ENCODE assay signal across 25 cellular contexts in the genomic region with DNA sequence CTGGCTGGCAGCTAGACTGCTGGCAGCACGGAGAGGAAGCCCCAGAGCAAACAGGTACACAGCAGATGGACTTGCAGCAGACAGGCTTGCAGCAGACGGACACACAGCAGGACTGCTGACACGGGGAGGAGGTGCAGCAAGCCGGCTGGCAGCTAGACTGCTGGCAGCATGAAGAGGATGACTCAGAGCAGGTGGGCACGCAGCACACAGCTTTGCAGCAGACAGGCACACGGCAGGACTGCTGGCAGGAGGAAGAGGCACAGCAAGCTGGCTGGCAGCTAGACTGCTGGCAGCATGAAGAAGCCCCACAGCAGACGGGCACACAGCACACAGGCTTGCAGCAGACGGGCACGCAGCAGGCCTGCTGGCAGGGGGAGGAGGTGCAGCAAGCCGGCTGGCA. TPM values are rescaled to one million over a fixed set of nuclear protein-coding genes. Genes with fewer than 3 reads are reported as not detected.
A peak's percentile ranks its signal among the peaks of the same experiment; 100 is the strongest.
DNase-seq lines count a peak whose midpoint lies in the region; ATAC-seq, FAIRE-seq and TF ChIP-seq lines count a peak whose summit lies in the region.
"Had no signal": no experiment of that assay in that cellular context is flagged by ENCODE, and none has a peak within 500 bp of the region (broad histone marks: within the 10 kb centered on the region; RNA-seq: fewer than 3 reads in every experiment).

No MANE protein-coding gene starts in this region.

- no peaks in the 10 kb centered on the region for H3K36me3 ChIP-seq in HepG2 (replicated peaks in 1 of 2; ENCODE audit: control insufficient read depth in 1 of 2, insufficient read depth in 2 of 2, low read length in 2 of 2)
- no peaks in the 10 kb centered on the region for H3K36me3 ChIP-seq in right lobe of liver
- H3K36me3 ChIP-seq: left lung had no signal

- no peak overlapping the region for H2AFZ ChIP-seq in HepG2 (ENCODE audit: low read length)

- no peak for FAIRE-seq in HepG2 (lab: Jason Lieb, UNC)
- FAIRE-seq: GM12878, HTR-8/SVneo had no signal

- no peaks in the 10 kb centered on the region; the same call in 1 of the 2 replicates for H3K4me1 ChIP-seq in HepG2 (ENCODE audit: insufficient read depth, low read length)
- H3K4me1 ChIP-seq in right lobe of liver, result no peaks in the 10 kb centered on the region
- H3K4me1 ChIP-seq: left lung had no signal

- H3K79me2 ChIP-seq in HepG2 (ENCODE audit: insufficient read depth, low read length), result no peaks in the 10 kb centered on the region

- no peaks in the 10 kb centered on the region for H3K9me3 ChIP-seq in HepG2 (ENCODE audit: low read length)
- H3K9me3 ChIP-seq in right lobe of liver, result no peaks in the 10 kb centered on the region
- H3K9me3 ChIP-seq: mucosa of descending colon had no signal

- H3K4me2 ChIP-seq in HepG2 (ENCODE audit: low read depth, low read length), result no peak overlapping the region

- TF ChIP-seq EP300 in HepG2 (IDR thresholded peaks at IDR 0.05; ENCODE audit: low read depth in 2 of 2, low read length in 2 of 2) (no peak), HepG2 (CRISPR knock-in tag; IDR thresholded peaks at IDR 0.05; ENCODE audit: borderline replicate concordance) (no peak)

- intact Hi-C loops in HepG2 (cut with micrococcal nuclease; ENCODE audit: unreplicated experiment) (no loop called here), right lobe of liver (cut with DNase I) (no loop called here)

- in situ Hi-C loops in HepG2 (cut with HindIII; ENCODE audit: extremely low pct_ligation_motif_present, low pct_unique_long_range_greater_than_20kb) (no loop called here), GM13977 (cut with MboI; ENCODE audit: low pct_unique_long_range_greater_than_20kb, low sequenced_read_pairs, unreplicated experiment) (no loop called here)

- POLR2A ChIA-PET in HepG2 (lab: Yijun Ruan, JAX), result no interaction called here

- DNase-seq in HepG2 (ENCODE audit: low spot score), result no peak
- no peak for DNase-seq in right lobe of liver
- DNase-seq in activated CD8-positive, alpha-beta memory T cell treated with anti-CD3 and anti-CD28 coated beads, Interleukin-2, amount 50 U/mL, for 48 hours, result peak; percentile 35
- peak; percentile 33 for DNase-seq in left lobe of liver (ENCODE audit: low spot score)
- no peak for DNase-seq in cerebellar nuclear complex (lab: John Stamatoyannopoulos, UW)
- DNase-seq in GM13977 (ENCODE audit: low spot score), result no peak
- DNase-seq: activated CD4-positive, alpha-beta T cell treated with anti-CD3 and anti-CD28 coated beads for 36 hours; activated naive CD4-positive, alpha-beta T cell treated with anti-CD3 and anti-CD28 coated beads, Interleukin-2, amount 10 ng/mL, durations not matched to agents 7 days and 5 days; CD8-positive, alpha-beta memory T cell; cortex of kidney; foreskin fibroblast; GDM1; NCI-H1417 treated with DMSO at 0.1 percent for 48 hours; NK-92 treated with Interleukin-12 subunit alpha and Interleukin-12 subunit beta, amount 100 ng/mL, for 24 hours; occipital lobe; stimulated activated naive CD8-positive, alpha-beta T cell treated with anti-CD3 and anti-CD28 coated beads, Interleukin-15, Interleukin-2, amounts not matched to agents 100 U/mL and 50 U/mL, for 24 hours; T1000; trophoblast cell had no signal

- H3K27ac ChIP-seq in HepG2 (ENCODE audit: extremely low read length, insufficient read depth, low read length), result no peak overlapping the region
- H3K27ac ChIP-seq in right lobe of liver, result no peak overlapping the region
- H3K27ac ChIP-seq: left lung had no signal

- 52% methylated on average over 4 of the region's 10 CpGs for WGBS in HepG2 (ENCODE audit: low lambda C conversion rate)
- WGBS in right lobe of liver (ENCODE audit: insufficient coverage, low coverage, low lambda C conversion rate, missing lambda C conversion rate), result 47% methylated on average over 2 of the region's 10 CpGs

- no peak overlapping the region for H3K4me3 ChIP-seq in HepG2 (replicated peaks in 1 of 3; ENCODE audit: insufficient read depth in 1 of 3, low read depth in 2 of 3, low read length in 3 of 3)
- no peak overlapping the region for H3K4me3 ChIP-seq in right lobe of liver
- H3K4me3 ChIP-seq: GM12878, left lung, mucosa of descending colon had no signal

- no TSS peak for BruUV-seq in HepG2 (replicated peaks; lab: Mats Ljungman, UMichigan)

- no peak for TF ChIP-seq RAD21 in HepG2 (CRISPR knock-in tag; IDR thresholded peaks at IDR 0.05)

- TF ChIP-seq POLR2A in HepG2 (IDR thresholded peaks at IDR 0.05; ENCODE audit: insufficient read depth in 1 of 2, low read depth in 2 of 2, low read length in 2 of 2) (no peak), right lobe of liver (IDR thresholded peaks at IDR 0.05) (no peak)

- H4K20me1 ChIP-seq in HepG2 (ENCODE audit: insufficient read depth, low read length), result no peaks in the 10 kb centered on the region

- CTCF ChIA-PET in HepG2 (lab: Yijun Ruan, JAX; ENCODE audit: low intra/inter-chr PET ratio, low total read pairs), result no interaction called here

- ATAC-seq in HepG2 (no peak), right lobe of liver (no peak), left lobe of liver (no peak), GM21423 (IDR thresholded peaks at IDR 0.05; ENCODE audit: unreplicated experiment) (no peak)
- ATAC-seq: activated CD4-positive, alpha-beta T cell treated with anti-CD3 and anti-CD28 coated beads for 36 hours; GM12878; left lung had no signal

- TF ChIP-seq CTCF in HepG2 (CRISPR knock-in tag; IDR thresholded peaks at IDR 0.05) (no peak), right lobe of liver (IDR thresholded peaks at IDR 0.05) (no peak), GM13977 (IDR thresholded peaks at IDR 0.05; ENCODE audit: extremely low read depth, insufficient read depth, missing control alignments) (no peak)

- H3K27me3 ChIP-seq in HepG2 (ENCODE audit: control insufficient read depth in 1 of 2, insufficient read depth in 2 of 2, low read length in 2 of 2) (peaks cover 0 to 3% of the 10 kb centered on the region in 2 experiments; a peak in 2 of 5 replicates), right lobe of liver (no peaks in the 10 kb centered on the region)

- no peak overlapping the region for H3K9ac ChIP-seq in HepG2 (ENCODE audit: insufficient read depth, low read depth, low read length)

RNA-seq across cellular contexts. Expression of a gene that starts 0.5 kb away (rescaled TPM):
- total RNA-seq in HepG2 (2016; rRNA removed; fragmentation: Illumina TruSeq; extraction: Trizol) (not detected in 2 replicates), right lobe of liver (not detected), left lobe of liver (not detected)
- not detected in 2 replicates for total RNA-seq in HepG2 (2016; cell fraction: cytosol; rRNA removed; fragmentation: Illumina TruSeq; extraction: Trizol; ENCODE audit: low read depth)
- total RNA-seq in HepG2 (2016; cell fraction: insoluble cytoplasmic fraction; rRNA removed; fragmentation: Illumina TruSeq; extraction: Trizol), result not detected in 2 replicates
- total RNA-seq in HepG2 (2016; cell fraction: membrane; rRNA removed; fragmentation: Illumina TruSeq; extraction: Trizol), result not detected in 2 replicates
- not detected in 2 replicates for total RNA-seq in HepG2 (2016; cell fraction: nucleus; rRNA removed; fragmentation: Illumina TruSeq; extraction: Trizol)
- not detected in 2 replicates for polyA plus RNA-seq in HepG2 (2011; rRNA removed)
- polyA plus RNA-seq in HepG2 (2011; cell fraction: cytosol; rRNA removed), result not detected in 2 replicates
- 0.14 TPM in 1 of 2 replicates, not detected in the other for polyA plus RNA-seq in HepG2 (2011; cell fraction: nucleus; rRNA removed)
- not detected in 2 replicates for polyA plus RNA-seq in HepG2 (2012)
- not detected in 2 replicates for polyA plus RNA-seq in HepG2 (2016; cell fraction: cytosol; fragmentation: Illumina TruSeq; extraction: Trizol; ENCODE audit: low read depth)
- polyA plus RNA-seq in HepG2 (2016; cell fraction: insoluble cytoplasmic fraction; fragmentation: Illumina TruSeq; extraction: Trizol; ENCODE audit: low read depth), result not detected in 2 replicates
- not detected in 2 replicates for polyA plus RNA-seq in HepG2 (2016; cell fraction: membrane; fragmentation: Illumina TruSeq; extraction: Trizol; ENCODE audit: low read depth)
- not detected in 2 replicates for polyA plus RNA-seq in HepG2 (2016; cell fraction: nucleus; fragmentation: Illumina TruSeq; extraction: Trizol; ENCODE audit: insufficient read depth, low read depth)
- not detected in 2 replicates for polyA minus RNA-seq in HepG2 (2011; rRNA and poly(A)+ RNA removed; ENCODE audit: low replicate concordance)
- polyA minus RNA-seq in HepG2 (2011; cell fraction: cytosol; rRNA and poly(A)+ RNA removed), result not detected in 2 replicates
- not detected in 2 replicates for polyA minus RNA-seq in HepG2 (2011; cell fraction: nucleus; rRNA and poly(A)+ RNA removed)
- total RNA-seq: activated CD4-positive, alpha-beta T cell treated with anti-CD3 and anti-CD28 coated beads for 36 hours; CD8-positive, alpha-beta memory T cell; GM12878; mucosa of descending colon; occipital lobe; right cardiac atrium; RPMI7951 had no signal
- polyA plus RNA-seq: CD8-positive, alpha-beta memory T cell; GM12878 had no signal

RNA-seq across cellular contexts. Expression of a gene that starts 7.8 kb away (rescaled TPM):
- total RNA-seq in HepG2 (2016; rRNA removed; fragmentation: Illumina TruSeq; extraction: Trizol) (not detected in 2 replicates), right lobe of liver (not detected), left lobe of liver (not detected)
- not detected in 2 replicates for total RNA-seq in HepG2 (2016; cell fraction: cytosol; rRNA removed; fragmentation: Illumina TruSeq; extraction: Trizol; ENCODE audit: low read depth)
- not detected in 2 replicates for total RNA-seq in HepG2 (2016; cell fraction: insoluble cytoplasmic fraction; rRNA removed; fragmentation: Illumina TruSeq; extraction: Trizol)
- total RNA-seq in HepG2 (2016; cell fraction: membrane; rRNA removed; fragmentation: Illumina TruSeq; extraction: Trizol), result not detected in 2 replicates
- not detected in 2 replicates for total RNA-seq in HepG2 (2016; cell fraction: nucleus; rRNA removed; fragmentation: Illumina TruSeq; extraction: Trizol)
- not detected in 2 replicates for polyA plus RNA-seq in HepG2 (2011; rRNA removed)
- not detected in 2 replicates for polyA plus RNA-seq in HepG2 (2011; cell fraction: cytosol; rRNA removed)
- not detected in 2 replicates for polyA plus RNA-seq in HepG2 (2011; cell fraction: nucleus; rRNA removed)
- not detected in 2 replicates for polyA plus RNA-seq in HepG2 (2012)
- polyA plus RNA-seq in HepG2 (2016; cell fraction: cytosol; fragmentation: Illumina TruSeq; extraction: Trizol; ENCODE audit: low read depth), result not detected in 2 replicates
- not detected in 2 replicates for polyA plus RNA-seq in HepG2 (2016; cell fraction: insoluble cytoplasmic fraction; fragmentation: Illumina TruSeq; extraction: Trizol; ENCODE audit: low read depth)
- polyA plus RNA-seq in HepG2 (2016; cell fraction: membrane; fragmentation: Illumina TruSeq; extraction: Trizol; ENCODE audit: low read depth), result not detected in 2 replicates
- not detected in 2 replicates for polyA plus RNA-seq in HepG2 (2016; cell fraction: nucleus; fragmentation: Illumina TruSeq; extraction: Trizol; ENCODE audit: insufficient read depth, low read depth)
- polyA minus RNA-seq in HepG2 (2011; rRNA and poly(A)+ RNA removed; ENCODE audit: low replicate concordance), result not detected in 2 replicates
- not detected in 2 replicates for polyA minus RNA-seq in HepG2 (2011; cell fraction: cytosol; rRNA and poly(A)+ RNA removed)
- polyA minus RNA-seq in HepG2 (2011; cell fraction: nucleus; rRNA and poly(A)+ RNA removed), result not detected in 2 replicates
- total RNA-seq: activated CD4-positive, alpha-beta T cell treated with anti-CD3 and anti-CD28 coated beads for 36 hours; CD8-positive, alpha-beta memory T cell; GM12878; left lung; mucosa of descending colon; occipital lobe; right cardiac atrium; RPMI7951 had no signal
- polyA plus RNA-seq: CD8-positive, alpha-beta memory T cell; GM12878; right cardiac atrium had no signal

RNA-seq across cellular contexts. Expression of a gene that starts 10.8 kb away (rescaled TPM):
- total RNA-seq in HepG2 (2016; rRNA removed; fragmentation: Illumina TruSeq; extraction: Trizol), result not detected in 2 replicates
- total RNA-seq in HepG2 (2016; cell fraction: cytosol; rRNA removed; fragmentation: Illumina TruSeq; extraction: Trizol; ENCODE audit: low read depth), result not detected in 2 replicates
- not detected in 2 replicates for total RNA-seq in HepG2 (2016; cell fraction: insoluble cytoplasmic fraction; rRNA removed; fragmentation: Illumina TruSeq; extraction: Trizol)
- total RNA-seq in HepG2 (2016; cell fraction: membrane; rRNA removed; fragmentation: Illumina TruSeq; extraction: Trizol), result not detected in 2 replicates
- total RNA-seq in HepG2 (2016; cell fraction: nucleus; rRNA removed; fragmentation: Illumina TruSeq; extraction: Trizol), result not detected in 2 replicates
- not detected in 2 replicates for polyA plus RNA-seq in HepG2 (2011; rRNA removed)
- polyA plus RNA-seq in HepG2 (2011; cell fraction: cytosol; rRNA removed), result not detected in 2 replicates
- polyA plus RNA-seq in HepG2 (2011; cell fraction: nucleus; rRNA removed), result not detected in 2 replicates
- polyA plus RNA-seq in HepG2 (2012), result not detected in 2 replicates
- polyA plus RNA-seq in HepG2 (2016; cell fraction: cytosol; fragmentation: Illumina TruSeq; extraction: Trizol; ENCODE audit: low read depth), result not detected in 2 replicates
- polyA plus RNA-seq in HepG2 (2016; cell fraction: insoluble cytoplasmic fraction; fragmentation: Illumina TruSeq; extraction: Trizol; ENCODE audit: low read depth), result not detected in 2 replicates
- polyA plus RNA-seq in HepG2 (2016; cell fraction: membrane; fragmentation: Illumina TruSeq; extraction: Trizol; ENCODE audit: low read depth), result not detected in 2 replicates
- not detected in 2 replicates for polyA plus RNA-seq in HepG2 (2016; cell fraction: nucleus; fragmentation: Illumina TruSeq; extraction: Trizol; ENCODE audit: insufficient read depth, low read depth)
- 0.16 TPM in 1 of 2 replicates, not detected in the other for polyA minus RNA-seq in HepG2 (2011; rRNA and poly(A)+ RNA removed; ENCODE audit: low replicate concordance)
- not detected in 2 replicates for polyA minus RNA-seq in HepG2 (2011; cell fraction: cytosol; rRNA and poly(A)+ RNA removed)
- polyA minus RNA-seq in HepG2 (2011; cell fraction: nucleus; rRNA and poly(A)+ RNA removed), result not detected in 2 replicates
- total RNA-seq in right lobe of liver, result not detected
- total RNA-seq in left lobe of liver, result not detected
- total RNA-seq: activated CD4-positive, alpha-beta T cell treated with anti-CD3 and anti-CD28 coated beads for 36 hours; CD8-positive, alpha-beta memory T cell; GM12878; left lung; mucosa of descending colon; occipital lobe; right cardiac atrium; RPMI7951 had no signal
- polyA plus RNA-seq: CD8-positive, alpha-beta memory T cell; GM12878; right cardiac atrium had no signal

RNA-seq across cellular contexts. Expression of a gene that starts 22.7 kb away (rescaled TPM):
- total RNA-seq in HepG2 (2016; rRNA removed; fragmentation: Illumina TruSeq; extraction: Trizol), result not detected in 2 replicates
- not detected in 2 replicates for total RNA-seq in HepG2 (2016; cell fraction: cytosol; rRNA removed; fragmentation: Illumina TruSeq; extraction: Trizol; ENCODE audit: low read depth)
- total RNA-seq in HepG2 (2016; cell fraction: insoluble cytoplasmic fraction; rRNA removed; fragmentation: Illumina TruSeq; extraction: Trizol), result not detected in 2 replicates
- total RNA-seq in HepG2 (2016; cell fraction: membrane; rRNA removed; fragmentation: Illumina TruSeq; extraction: Trizol), result not detected in 2 replicates
- total RNA-seq in HepG2 (2016; cell fraction: nucleus; rRNA removed; fragmentation: Illumina TruSeq; extraction: Trizol), result not detected in 2 replicates
- not detected in 2 replicates for polyA plus RNA-seq in HepG2 (2011; rRNA removed)
- polyA plus RNA-seq in HepG2 (2011; cell fraction: cytosol; rRNA removed), result not detected in 2 replicates
- polyA plus RNA-seq in HepG2 (2011; cell fraction: nucleus; rRNA removed), result not detected in 2 replicates
- polyA plus RNA-seq in HepG2 (2012), result 0.12 TPM in 1 of 2 replicates, not detected in the other
- polyA plus RNA-seq in HepG2 (2016; cell fraction: cytosol; fragmentation: Illumina TruSeq; extraction: Trizol; ENCODE audit: low read depth), result not detected in 2 replicates
- not detected in 2 replicates for polyA plus RNA-seq in HepG2 (2016; cell fraction: insoluble cytoplasmic fraction; fragmentation: Illumina TruSeq; extraction: Trizol; ENCODE audit: low read depth)
- not detected in 2 replicates for polyA plus RNA-seq in HepG2 (2016; cell fraction: membrane; fragmentation: Illumina TruSeq; extraction: Trizol; ENCODE audit: low read depth)
- not detected in 2 replicates for polyA plus RNA-seq in HepG2 (2016; cell fraction: nucleus; fragmentation: Illumina TruSeq; extraction: Trizol; ENCODE audit: insufficient read depth, low read depth)
- not detected in 2 replicates for polyA minus RNA-seq in HepG2 (2011; rRNA and poly(A)+ RNA removed; ENCODE audit: low replicate concordance)
- polyA minus RNA-seq in HepG2 (2011; cell fraction: cytosol; rRNA and poly(A)+ RNA removed), result not detected in 2 replicates
- polyA minus RNA-seq in HepG2 (2011; cell fraction: nucleus; rRNA and poly(A)+ RNA removed), result not detected in 2 replicates
- not detected for total RNA-seq in right lobe of liver
- not detected for total RNA-seq in left lobe of liver
- total RNA-seq: activated CD4-positive, alpha-beta T cell treated with anti-CD3 and anti-CD28 coated beads for 36 hours; CD8-positive, alpha-beta memory T cell; GM12878; left lung; mucosa of descending colon; occipital lobe; right cardiac atrium; RPMI7951 had no signal
- polyA plus RNA-seq: CD8-positive, alpha-beta memory T cell; GM12878; right cardiac atrium had no signal

RNA-seq across cellular contexts. Expression of a gene that starts 29.6 kb away (rescaled TPM):
- total RNA-seq in HepG2 (2016; rRNA removed; fragmentation: Illumina TruSeq; extraction: Trizol) (not detected in 2 replicates), right lobe of liver (not detected), left lobe of liver (not detected)
- not detected in 2 replicates for total RNA-seq in HepG2 (2016; cell fraction: cytosol; rRNA removed; fragmentation: Illumina TruSeq; extraction: Trizol; ENCODE audit: low read depth)
- not detected in 2 replicates for total RNA-seq in HepG2 (2016; cell fraction: insoluble cytoplasmic fraction; rRNA removed; fragmentation: Illumina TruSeq; extraction: Trizol)
- total RNA-seq in HepG2 (2016; cell fraction: membrane; rRNA removed; fragmentation: Illumina TruSeq; extraction: Trizol), result not detected in 2 replicates
- total RNA-seq in HepG2 (2016; cell fraction: nucleus; rRNA removed; fragmentation: Illumina TruSeq; extraction: Trizol), result not detected in 2 replicates
- not detected in 2 replicates for polyA plus RNA-seq in HepG2 (2011; rRNA removed)
- polyA plus RNA-seq in HepG2 (2011; cell fraction: cytosol; rRNA removed), result not detected in 2 replicates
- polyA plus RNA-seq in HepG2 (2011; cell fraction: nucleus; rRNA removed), result not detected in 2 replicates
- polyA plus RNA-seq in HepG2 (2012), result not detected in 2 replicates
- not detected in 2 replicates for polyA plus RNA-seq in HepG2 (2016; cell fraction: cytosol; fragmentation: Illumina TruSeq; extraction: Trizol; ENCODE audit: low read depth)
- polyA plus RNA-seq in HepG2 (2016; cell fraction: insoluble cytoplasmic fraction; fragmentation: Illumina TruSeq; extraction: Trizol; ENCODE audit: low read depth), result not detected in 2 replicates
- polyA plus RNA-seq in HepG2 (2016; cell fraction: membrane; fragmentation: Illumina TruSeq; extraction: Trizol; ENCODE audit: low read depth), result not detected in 2 replicates
- not detected in 2 replicates for polyA plus RNA-seq in HepG2 (2016; cell fraction: nucleus; fragmentation: Illumina TruSeq; extraction: Trizol; ENCODE audit: insufficient read depth, low read depth)
- not detected in 2 replicates for polyA minus RNA-seq in HepG2 (2011; rRNA and poly(A)+ RNA removed; ENCODE audit: low replicate concordance)
- not detected in 2 replicates for polyA minus RNA-seq in HepG2 (2011; cell fraction: cytosol; rRNA and poly(A)+ RNA removed)
- not detected in 2 replicates for polyA minus RNA-seq in HepG2 (2011; cell fraction: nucleus; rRNA and poly(A)+ RNA removed)
- total RNA-seq: activated CD4-positive, alpha-beta T cell treated with anti-CD3 and anti-CD28 coated beads for 36 hours; CD8-positive, alpha-beta memory T cell; GM12878; left lung; mucosa of descending colon; occipital lobe; right cardiac atrium; RPMI7951 had no signal
- polyA plus RNA-seq: CD8-positive, alpha-beta memory T cell; GM12878; right cardiac atrium had no signal

Comparison
In these comparisons a context has a peak if more than half of its experiments do, and no peak if none do; other contexts are left out.
1. DNase-seq: peak in activated CD8-positive, alpha-beta memory T cell treated with anti-CD3 and anti-CD28 coated beads, Interleukin-2, amount 50 U/mL, for 48 hours (single experiment) and left lobe of liver (single experiment); none in HepG2 (single experiment), right lobe of liver (0 of 3), cerebellar nuclear complex (0 of 2) and GM13977 (single experiment).